8 cellular contexts compared by ENCODE assay signal in genomic region chr9:35657327-35658143, GRCh38. TPM values are rescaled to one million over a fixed set of nuclear protein-coding genes. Genes with fewer than 3 reads are reported as not detected.
DNase-seq lines count a peak whose midpoint lies in the region; ATAC-seq and TF ChIP-seq lines count a peak whose summit lies in the region.

RMRP (minus strand) TSS chr9:35658019.

- H3K79me2 ChIP-seq in OCI-LY7 (ENCODE audit: insufficient read depth, low read depth, low read length): peaks cover 14% of the 10 kb centered on the region; the same call in 1 of the 2 replicates

- TF ChIP-seq CTCF in Calu3 (IDR thresholded peaks at IDR 0.05; ENCODE audit: unreplicated experiment) (peak; percentile 24), OCI-LY7 (conservative IDR thresholded peaks at IDR 0.05; ENCODE audit: low read length) (0 out of 2 replicates have a peak, but pooled peaks have one; percentile 27)

- peak; percentile 94 for DNase-seq in Calu3
- peak; percentile 94 for DNase-seq in HuH-7.5 (ENCODE audit: low spot score)
- DNase-seq in OCI-LY7 (ENCODE audit: low spot score): peak; percentile 96
- DNase-seq in activated T-cell treated with anti-CD3 and anti-CD28 coated beads for 24 hours (ENCODE audit: low read depth): peak; percentile 94
- peak; percentile 99 for DNase-seq in epidermal melanocyte (ENCODE audit: insufficient read length, low spot score)
- DNase-seq in middle frontal gyrus (ENCODE audit: extremely low spot score, low spot score): peak; percentile 98
- DNase-seq in stimulated activated CD8-positive, alpha-beta memory T cell treated with anti-CD3 and anti-CD28 coated beads, Interleukin-2, amount 100 ng/mL, for 48 hours (ENCODE audit: low read depth in 2 of 2): peak; percentile 91 to 95

- peaks cover 13% of the 10 kb centered on the region for H3K4me1 Mint-ChIP-seq in Calu3 (ENCODE audit: low read depth, unreplicated experiment)

- H4K20me1 ChIP-seq in OCI-LY7 (ENCODE audit: insufficient read depth, low read length): 0 out of 2 replicates have a peak, but pooled peaks cover 5% of the 10 kb centered on the region

- no peaks in the 10 kb centered on the region for H3K9me2 ChIP-seq in OCI-LY7 (ENCODE audit: insufficient read depth, low read length)

- H3K9me3 Mint-ChIP-seq in Calu3 (ENCODE audit: low read depth, unreplicated experiment): no peaks in the 10 kb centered on the region

- H3K27ac Mint-ChIP-seq in Calu3 (ENCODE audit: unreplicated experiment): peak within 1 kb of the TSS; percentile 100

- peaks cover 64% of the 10 kb centered on the region for H3K4me1 ChIP-seq in OCI-LY7 (ENCODE audit: insufficient read depth, low read length, poor library complexity, severe bottlenecking)

- peak within 1 kb of the TSS; percentile 84 for H3K27ac ChIP-seq in OCI-LY7 (ENCODE audit: low read depth, low read length, poor library complexity, severe bottlenecking)

- intact Hi-C loops in Calu3 (cut with micrococcal nuclease; ENCODE audit: unreplicated experiment): no loop called here
- intact Hi-C loops in OCI-LY7 (cut with micrococcal nuclease; ENCODE audit: unreplicated experiment): loop anchor here (2.0 to 5.0 kb wide), 6 partner anchors 39 to 170 kb away; partner anchors contain the start of genes CD72, FAM221B, HINT2 and TESK1

- ATAC-seq in GM21526 (IDR thresholded peaks at IDR 0.05; ENCODE audit: low FRiP score, unreplicated experiment): peak; percentile 79

- BruUV-seq in Calu3 (replicated peaks; lab: Mats Ljungman, UMichigan) (no TSS peak), OCI-LY7 (replicated peaks; lab: Mats Ljungman, UMichigan) (no TSS peak)

- peak within 1 kb of the TSS; percentile 96 for H3K4me2 ChIP-seq in OCI-LY7 (ENCODE audit: low read length)

- H2AFZ ChIP-seq in OCI-LY7 (ENCODE audit: low read length): peak within 1 kb of the TSS; percentile 62; the same call in 1 of the 2 replicates

- CTCF ChIA-PET in Calu3 (lab: Charles Lee): interaction anchor here (0.5 to 2.2 kb wide), 8 partner anchors 11 to 1609 kb away, joined by 3 to 12 read pairs (median 4); partner anchors contain the start of genes CREB3, HINT2 and TLN1
- CTCF ChIA-PET in OCI-LY7 (lab: Charles Lee; ENCODE audit: unreplicated experiment): interaction anchor here (0.9 to 2.0 kb wide), 4 partner anchors 10 to 58 kb away, joined by 3 to 15 read pairs (median 4); no protein-coding TSS in a partner anchor

- H3K9me3 ChIP-seq in OCI-LY7 (ENCODE audit: low read length): no peaks in the 10 kb centered on the region

- H3K4me3 Mint-ChIP-seq in Calu3 (ENCODE audit: low read depth, unreplicated experiment): peak within 1 kb of the TSS; percentile 84

- peaks cover 31% of the 10 kb centered on the region for H3K36me3 Mint-ChIP-seq in Calu3 (ENCODE audit: insufficient read depth, unreplicated experiment)

- peaks cover 26% of the 10 kb centered on the region for H3K36me3 ChIP-seq in OCI-LY7 (ENCODE audit: insufficient read depth, low read length)

- H3K27me3 Mint-ChIP-seq in Calu3 (ENCODE audit: unreplicated experiment): no peaks in the 10 kb centered on the region

- H3K4me3 ChIP-seq in OCI-LY7 (ENCODE audit: low read depth, low read length, poor library complexity, severe bottlenecking): peak within 1 kb of the TSS; percentile 81

- POLR2A ChIA-PET in OCI-LY7 (lab: Charles Lee): interaction anchor here (0.6 to 3.9 kb wide), 11 partner anchors 10 to 91 kb away, joined by 3 to 47 read pairs (median 5); partner anchors contain the start of genes CREB3, TESK1 and TLN1

RNA-seq across cellular contexts. Expression of gene RMRP, which starts in this region (rescaled TPM):
- total RNA-seq in Calu3 (2022) (8,471 and 11,520 TPM in 2 replicates), OCI-LY7 (2022) (4,033 and 12,624 TPM in 2 replicates)
- 21,739 and 26,575 TPM in 2 replicates for total RNA-seq in OCI-LY7 (2014; rRNA removed; shearing (Covaris generic))

Comparison
In these comparisons a context has a peak if more than half of its experiments do, and no peak if none do; other contexts are left out.
1. Peak in every context shown above with its lines: DNase-seq, ATAC-seq, H3K4me3 ChIP-seq and H3K27ac ChIP-seq.